ENCODE assay signal across 8 cellular contexts in genomic region chr1:43227138-43227836, GRCh38. TPM values are rescaled to one million over a fixed set of nuclear protein-coding genes. Genes with fewer than 3 reads are reported as not detected.
DNase-seq lines count a peak whose midpoint lies in the region; ATAC-seq, FAIRE-seq and TF ChIP-seq lines count a peak whose summit lies in the region.

No MANE protein-coding gene starts in this region.

- H3K36me3 ChIP-seq in HAP-1 (replicated peaks) (no peaks in the 10 kb centered on the region), colonic mucosa (no peaks in the 10 kb centered on the region), HepG2 (replicated peaks in 1 of 2; ENCODE audit: control insufficient read depth in 1 of 2, insufficient read depth in 2 of 2, low read length in 2 of 2) (no peaks in the 10 kb centered on the region)

- no peak overlapping the region for H3K4me3 ChIP-seq in HAP-1
- H3K4me3 ChIP-seq in colonic mucosa = no peak overlapping the region
- H3K4me3 ChIP-seq in HepG2 (replicated peaks in 1 of 3; ENCODE audit: insufficient read depth in 1 of 3, low read depth in 2 of 3, low read length in 3 of 3) = no peak overlapping the region

- H3K9me3 ChIP-seq in HAP-1 = no peaks in the 10 kb centered on the region
- no peaks in the 10 kb centered on the region for H3K9me3 ChIP-seq in colonic mucosa
- no peaks in the 10 kb centered on the region for H3K9me3 ChIP-seq in HepG2 (ENCODE audit: low read length)

- no peak overlapping the region for H2AFZ ChIP-seq in HepG2 (ENCODE audit: low read length)

- CTCF ChIA-PET in HepG2 (lab: Yijun Ruan, JAX; ENCODE audit: low intra/inter-chr PET ratio, low total read pairs) = interaction anchor here (0.8 to 4.2 kb wide), 5 partner anchors 10 to 187 kb away, joined by 3 to 35 read pairs (median 4); no protein-coding TSS in a partner anchor

- WGBS in HepG2 (ENCODE audit: low lambda C conversion rate) = 14% methylated on average over 9 of the region's 12 CpGs

- TF ChIP-seq CTCF in colonic mucosa (IDR thresholded peaks at IDR 0.05) = peak; percentile 95
- peak; percentile 96 for TF ChIP-seq CTCF in HepG2 (CRISPR knock-in tag; IDR thresholded peaks at IDR 0.05)

- ATAC-seq in HepG2 = peak; percentile 94
- no peak for ATAC-seq in GM21529 (IDR thresholded peaks at IDR 0.05; ENCODE audit: unreplicated experiment)

- TF ChIP-seq EP300 in HepG2 (IDR thresholded peaks at IDR 0.05; ENCODE audit: low read depth in 2 of 2, low read length in 2 of 2) = no peak
- TF ChIP-seq EP300 in HepG2 (CRISPR knock-in tag; IDR thresholded peaks at IDR 0.05; ENCODE audit: borderline replicate concordance) = no peak

- H3K27me3 ChIP-seq in HAP-1 (ENCODE audit: low read depth) (peaks cover 2% of the 10 kb centered on the region), colonic mucosa (no peaks in the 10 kb centered on the region), HepG2 (ENCODE audit: control insufficient read depth in 1 of 2, insufficient read depth in 2 of 2, low read length in 2 of 2) (peaks cover 4 to 69% of the 10 kb centered on the region in 2 experiments; a peak in 4 of 5 replicates)

- DNase-seq in CD1c-positive myeloid dendritic cell (ENCODE audit: extremely low spot score) (peak; percentile 80), HAP-1 (ENCODE audit: low spot score in 2 of 2) (peak; percentile 56 to 91), NCI-H460 (ENCODE audit: extremely low read depth, low read depth) (peak; percentile 64), colonic mucosa (peak; percentile 89), HepG2 (ENCODE audit: low spot score) (peak; percentile 64)
- DNase-seq in activated CD4-positive, alpha-beta T cell treated with anti-CD3 and anti-CD28 coated beads for 4 hours = peak; percentile 80 to 88
- peak; percentile 74 to 83 (median 81) for DNase-seq in stimulated activated CD4-positive, alpha-beta T cell treated with anti-CD3 and anti-CD28 coated beads, TNF-alpha, amount 100 ng/mL, for 24 hours (ENCODE audit: low read depth in 3 of 3)

- no peaks in the 10 kb centered on the region for H3K4me1 ChIP-seq in HAP-1
- no peaks in the 10 kb centered on the region for H3K4me1 ChIP-seq in colonic mucosa
- H3K4me1 ChIP-seq in HepG2 (ENCODE audit: insufficient read depth, low read length) = no peaks in the 10 kb centered on the region

- H3K4me2 ChIP-seq in HepG2 (ENCODE audit: low read depth, low read length) = 0 out of 2 replicates have a peak overlapping the region, but pooled peaks have one; percentile 16

- FAIRE-seq in HepG2 (lab: Jason Lieb, UNC) = peak; percentile 93

- no peak for TF ChIP-seq POLR2A in HepG2 (IDR thresholded peaks at IDR 0.05; ENCODE audit: insufficient read depth in 1 of 2, low read depth in 2 of 2, low read length in 2 of 2)

- POLR2A ChIA-PET in HepG2 (lab: Yijun Ruan, JAX) = interaction anchor here (1.0 to 1.2 kb wide), 2 partner anchors 155 to 187 kb away, joined by 4 to 6 read pairs; no protein-coding TSS in a partner anchor

- H3K27ac ChIP-seq in colonic mucosa (no peak overlapping the region), HepG2 (ENCODE audit: extremely low read length, insufficient read depth, low read length) (no peak overlapping the region)

- intact Hi-C loops in colonic mucosa (cut with DNase I) = loop anchor here (5.0 kb wide), 1 partner anchor 190 kb away; no protein-coding TSS in a partner anchor
- intact Hi-C loops in HepG2 (cut with micrococcal nuclease; ENCODE audit: unreplicated experiment) = loop anchor here (1.0 kb wide), 1 partner anchor 187 kb away; no protein-coding TSS in a partner anchor

- peak; percentile 85 for TF ChIP-seq RAD21 in HepG2 (CRISPR knock-in tag; IDR thresholded peaks at IDR 0.05)

- H4K20me1 ChIP-seq in HepG2 (ENCODE audit: insufficient read depth, low read length) = no peaks in the 10 kb centered on the region

- in situ Hi-C loops in HAP-1 (cut with MboI; ENCODE audit: low sequenced_read_pairs) = loop anchor here (5.0 to 25.0 kb wide), 2 partner anchors 185 to 835 kb away; no protein-coding TSS in a partner anchor
- in situ Hi-C loops in HepG2 (cut with HindIII; ENCODE audit: extremely low pct_ligation_motif_present, low pct_unique_long_range_greater_than_20kb) = loop anchor here (5.0 kb wide), 1 partner anchor 185 kb away; no protein-coding TSS in a partner anchor

- no peaks in the 10 kb centered on the region for H3K79me2 ChIP-seq in HepG2 (ENCODE audit: insufficient read depth, low read length)

- BruUV-seq in HepG2 (replicated peaks; lab: Mats Ljungman, UMichigan) = no TSS peak

- H3K9ac ChIP-seq in colonic mucosa (ENCODE audit: low read depth in 2 of 2, low read length in 2 of 2) = no peak overlapping the region
- no peak overlapping the region for H3K9ac ChIP-seq in HepG2 (ENCODE audit: insufficient read depth, low read depth, low read length)

RNA-seq across cellular contexts. Expression of gene TMEM125, which starts 42.5 kb away (rescaled TPM):
- not detected in 2 replicates for total RNA-seq in NCI-H460 (2014; rRNA removed; shearing (Covaris generic))
- not detected in 2 replicates for polyA plus RNA-seq in NCI-H460 (2014; cell fraction: nucleus; rRNA removed)
- total RNA-seq in colonic mucosa = 10 to 100 TPM; 59.8 to 80.0 TPM
- total RNA-seq in HepG2 (2016; rRNA removed; fragmentation: Illumina TruSeq; extraction: Trizol) = not detected in 2 replicates
- not detected in 2 replicates for total RNA-seq in HepG2 (2016; cell fraction: cytosol; rRNA removed; fragmentation: Illumina TruSeq; extraction: Trizol; ENCODE audit: low read depth)
- not detected in 2 replicates for total RNA-seq in HepG2 (2016; cell fraction: insoluble cytoplasmic fraction; rRNA removed; fragmentation: Illumina TruSeq; extraction: Trizol)
- not detected in 2 replicates for total RNA-seq in HepG2 (2016; cell fraction: membrane; rRNA removed; fragmentation: Illumina TruSeq; extraction: Trizol)
- not detected in 2 replicates for total RNA-seq in HepG2 (2016; cell fraction: nucleus; rRNA removed; fragmentation: Illumina TruSeq; extraction: Trizol)
- 0.03 TPM in 1 of 2 replicates, not detected in the other for polyA plus RNA-seq in HepG2 (2011; rRNA removed)
- 0.08 TPM in 2 replicates for polyA plus RNA-seq in HepG2 (2011; cell fraction: cytosol; rRNA removed)
- 0.09 TPM in 1 of 2 replicates, not detected in the other for polyA plus RNA-seq in HepG2 (2011; cell fraction: nucleus; rRNA removed)
- 0.07 TPM in 1 of 2 replicates, not detected in the other for polyA plus RNA-seq in HepG2 (2012)
- not detected in 2 replicates for polyA plus RNA-seq in HepG2 (2016; cell fraction: cytosol; fragmentation: Illumina TruSeq; extraction: Trizol; ENCODE audit: low read depth)
- polyA plus RNA-seq in HepG2 (2016; cell fraction: insoluble cytoplasmic fraction; fragmentation: Illumina TruSeq; extraction: Trizol; ENCODE audit: low read depth) = not detected in 2 replicates
- polyA plus RNA-seq in HepG2 (2016; cell fraction: membrane; fragmentation: Illumina TruSeq; extraction: Trizol; ENCODE audit: low read depth) = not detected in 2 replicates
- not detected in 2 replicates for polyA plus RNA-seq in HepG2 (2016; cell fraction: nucleus; fragmentation: Illumina TruSeq; extraction: Trizol; ENCODE audit: insufficient read depth, low read depth)
- 0.22 TPM in 1 of 2 replicates, not detected in the other for polyA minus RNA-seq in HepG2 (2011; rRNA and poly(A)+ RNA removed; ENCODE audit: low replicate concordance)
- not detected in 2 replicates for polyA minus RNA-seq in HepG2 (2011; cell fraction: cytosol; rRNA and poly(A)+ RNA removed)
- not detected in 2 replicates for polyA minus RNA-seq in HepG2 (2011; cell fraction: nucleus; rRNA and poly(A)+ RNA removed)

RNA-seq across cellular contexts. Expression of gene CFAP57, which starts 55.2 kb away (rescaled TPM):
- total RNA-seq in NCI-H460 (2014; rRNA removed; shearing (Covaris generic)) = 0.46 and 0.69 TPM in 2 replicates
- polyA plus RNA-seq in NCI-H460 (2014; cell fraction: nucleus; rRNA removed) = 0.15 TPM in 1 of 2 replicates, not detected in the other
- total RNA-seq in colonic mucosa = under 1 TPM in 1 of 2 donors, not detected in 1; 0.66 TPM
- total RNA-seq in HepG2 (2016; rRNA removed; fragmentation: Illumina TruSeq; extraction: Trizol) = 0.14 TPM in 1 of 2 replicates, not detected in the other
- total RNA-seq in HepG2 (2016; cell fraction: cytosol; rRNA removed; fragmentation: Illumina TruSeq; extraction: Trizol; ENCODE audit: low read depth) = not detected in 2 replicates
- 0.06 and 0.15 TPM in 2 replicates for total RNA-seq in HepG2 (2016; cell fraction: insoluble cytoplasmic fraction; rRNA removed; fragmentation: Illumina TruSeq; extraction: Trizol)
- 0.09 TPM in 1 of 2 replicates, not detected in the other for total RNA-seq in HepG2 (2016; cell fraction: membrane; rRNA removed; fragmentation: Illumina TruSeq; extraction: Trizol)
- total RNA-seq in HepG2 (2016; cell fraction: nucleus; rRNA removed; fragmentation: Illumina TruSeq; extraction: Trizol) = not detected in 2 replicates
- 0.01 and 0.07 TPM in 2 replicates for polyA plus RNA-seq in HepG2 (2011; rRNA removed)
- polyA plus RNA-seq in HepG2 (2011; cell fraction: cytosol; rRNA removed) = 0.01 and 0.03 TPM in 2 replicates
- polyA plus RNA-seq in HepG2 (2011; cell fraction: nucleus; rRNA removed) = 0.03 TPM in 1 of 2 replicates, not detected in the other
- 0.08 and 0.11 TPM in 2 replicates for polyA plus RNA-seq in HepG2 (2012)
- not detected in 2 replicates for polyA plus RNA-seq in HepG2 (2016; cell fraction: cytosol; fragmentation: Illumina TruSeq; extraction: Trizol; ENCODE audit: low read depth)
- not detected in 2 replicates for polyA plus RNA-seq in HepG2 (2016; cell fraction: insoluble cytoplasmic fraction; fragmentation: Illumina TruSeq; extraction: Trizol; ENCODE audit: low read depth)
- polyA plus RNA-seq in HepG2 (2016; cell fraction: membrane; fragmentation: Illumina TruSeq; extraction: Trizol; ENCODE audit: low read depth) = not detected in 2 replicates
- not detected in 2 replicates for polyA plus RNA-seq in HepG2 (2016; cell fraction: nucleus; fragmentation: Illumina TruSeq; extraction: Trizol; ENCODE audit: insufficient read depth, low read depth)
- 0.94 TPM in 1 of 2 replicates, not detected in the other for polyA minus RNA-seq in HepG2 (2011; rRNA and poly(A)+ RNA removed; ENCODE audit: low replicate concordance)
- polyA minus RNA-seq in HepG2 (2011; cell fraction: cytosol; rRNA and poly(A)+ RNA removed) = not detected in 2 replicates
- polyA minus RNA-seq in HepG2 (2011; cell fraction: nucleus; rRNA and poly(A)+ RNA removed) = 0.13 TPM in 1 of 2 replicates, not detected in the other

RNA-seq across cellular contexts. Expression of gene EBNA1BP2, which starts 55.2 kb away (rescaled TPM):
- 152 and 154 TPM in 2 replicates for total RNA-seq in NCI-H460 (2014; rRNA removed; shearing (Covaris generic))
- polyA plus RNA-seq in NCI-H460 (2014; cell fraction: nucleus; rRNA removed) = 225 and 257 TPM in 2 replicates
- total RNA-seq in colonic mucosa (10 to 100 TPM; 28.4 to 85.4 TPM), HepG2 (2016; rRNA removed; fragmentation: Illumina TruSeq; extraction: Trizol) (102 and 134 TPM in 2 replicates)
- total RNA-seq in HepG2 (2016; cell fraction: cytosol; rRNA removed; fragmentation: Illumina TruSeq; extraction: Trizol; ENCODE audit: low read depth) = 16.7 and 17.1 TPM in 2 replicates
- total RNA-seq in HepG2 (2016; cell fraction: insoluble cytoplasmic fraction; rRNA removed; fragmentation: Illumina TruSeq; extraction: Trizol) = 105 and 136 TPM in 2 replicates
- total RNA-seq in HepG2 (2016; cell fraction: membrane; rRNA removed; fragmentation: Illumina TruSeq; extraction: Trizol) = 31.7 and 33.4 TPM in 2 replicates
- total RNA-seq in HepG2 (2016; cell fraction: nucleus; rRNA removed; fragmentation: Illumina TruSeq; extraction: Trizol) = 41.1 and 51.6 TPM in 2 replicates
- 24.7 and 27.1 TPM in 2 replicates for polyA plus RNA-seq in HepG2 (2011; rRNA removed)
- 24.4 and 26.5 TPM in 2 replicates for polyA plus RNA-seq in HepG2 (2011; cell fraction: cytosol; rRNA removed)
- polyA plus RNA-seq in HepG2 (2011; cell fraction: nucleus; rRNA removed) = 21.8 and 28.1 TPM in 2 replicates
- 40.9 and 45.7 TPM in 2 replicates for polyA plus RNA-seq in HepG2 (2012)
- polyA plus RNA-seq in HepG2 (2016; cell fraction: cytosol; fragmentation: Illumina TruSeq; extraction: Trizol; ENCODE audit: low read depth) = 18.1 TPM in 2 replicates
- polyA plus RNA-seq in HepG2 (2016; cell fraction: insoluble cytoplasmic fraction; fragmentation: Illumina TruSeq; extraction: Trizol; ENCODE audit: low read depth) = 152 and 154 TPM in 2 replicates
- polyA plus RNA-seq in HepG2 (2016; cell fraction: membrane; fragmentation: Illumina TruSeq; extraction: Trizol; ENCODE audit: low read depth) = 27.7 and 29.2 TPM in 2 replicates
- 78.7 and 80.9 TPM in 2 replicates for polyA plus RNA-seq in HepG2 (2016; cell fraction: nucleus; fragmentation: Illumina TruSeq; extraction: Trizol; ENCODE audit: insufficient read depth, low read depth)
- 14.2 and 38.3 TPM in 2 replicates for polyA minus RNA-seq in HepG2 (2011; rRNA and poly(A)+ RNA removed; ENCODE audit: low replicate concordance)
- 8.6 and 11.5 TPM in 2 replicates for polyA minus RNA-seq in HepG2 (2011; cell fraction: cytosol; rRNA and poly(A)+ RNA removed)
- polyA minus RNA-seq in HepG2 (2011; cell fraction: nucleus; rRNA and poly(A)+ RNA removed) = 33.0 and 36.7 TPM in 2 replicates

RNA-seq across cellular contexts. Expression of gene C1orf210, which starts 58.1 kb away (rescaled TPM):
- total RNA-seq in NCI-H460 (2014; rRNA removed; shearing (Covaris generic)) = 0.12 TPM in 1 of 2 replicates, not detected in the other
- polyA plus RNA-seq in NCI-H460 (2014; cell fraction: nucleus; rRNA removed) = not detected in 2 replicates
- total RNA-seq in colonic mucosa (10 to 100 TPM; 67.4 to 94.3 TPM), HepG2 (2016; rRNA removed; fragmentation: Illumina TruSeq; extraction: Trizol) (0.49 and 0.52 TPM in 2 replicates)
- total RNA-seq in HepG2 (2016; cell fraction: cytosol; rRNA removed; fragmentation: Illumina TruSeq; extraction: Trizol; ENCODE audit: low read depth) = 0.44 TPM in 1 of 2 replicates, not detected in the other
- 0.52 and 0.54 TPM in 2 replicates for total RNA-seq in HepG2 (2016; cell fraction: insoluble cytoplasmic fraction; rRNA removed; fragmentation: Illumina TruSeq; extraction: Trizol)
- 0.45 and 0.71 TPM in 2 replicates for total RNA-seq in HepG2 (2016; cell fraction: membrane; rRNA removed; fragmentation: Illumina TruSeq; extraction: Trizol)
- total RNA-seq in HepG2 (2016; cell fraction: nucleus; rRNA removed; fragmentation: Illumina TruSeq; extraction: Trizol) = 0.87 TPM in 1 of 2 replicates, not detected in the other
- 5.1 and 7.1 TPM in 2 replicates for polyA plus RNA-seq in HepG2 (2011; rRNA removed)
- polyA plus RNA-seq in HepG2 (2011; cell fraction: cytosol; rRNA removed) = 4.7 and 8.4 TPM in 2 replicates
- 0.98 and 2.3 TPM in 2 replicates for polyA plus RNA-seq in HepG2 (2011; cell fraction: nucleus; rRNA removed)
- polyA plus RNA-seq in HepG2 (2012) = 4.4 and 6.7 TPM in 2 replicates
- polyA plus RNA-seq in HepG2 (2016; cell fraction: cytosol; fragmentation: Illumina TruSeq; extraction: Trizol; ENCODE audit: low read depth) = 0.37 and 0.51 TPM in 2 replicates
- 0.97 and 1.6 TPM in 2 replicates for polyA plus RNA-seq in HepG2 (2016; cell fraction: insoluble cytoplasmic fraction; fragmentation: Illumina TruSeq; extraction: Trizol; ENCODE audit: low read depth)
- polyA plus RNA-seq in HepG2 (2016; cell fraction: membrane; fragmentation: Illumina TruSeq; extraction: Trizol; ENCODE audit: low read depth) = 0.76 and 0.95 TPM in 2 replicates
- 0.73 and 0.75 TPM in 2 replicates for polyA plus RNA-seq in HepG2 (2016; cell fraction: nucleus; fragmentation: Illumina TruSeq; extraction: Trizol; ENCODE audit: insufficient read depth, low read depth)
- polyA minus RNA-seq in HepG2 (2011; rRNA and poly(A)+ RNA removed; ENCODE audit: low replicate concordance) = 2.2 TPM in 1 of 2 replicates, not detected in the other
- 0.97 and 1.5 TPM in 2 replicates for polyA minus RNA-seq in HepG2 (2011; cell fraction: cytosol; rRNA and poly(A)+ RNA removed)
- 1.4 TPM in 1 of 2 replicates, not detected in the other for polyA minus RNA-seq in HepG2 (2011; cell fraction: nucleus; rRNA and poly(A)+ RNA removed)

Comparison
In these comparisons a context has a peak if more than half of its experiments do, and no peak if none do; other contexts are left out.
1. RNA of gene TMEM125, which starts 42.5 kb away (total RNA-seq): 59.8 to 80.0 TPM in colonic mucosa; not detected in HepG2 and not detected in NCI-H460; every median in the first group is over 10 times any median in the second.
2. Peak in every context shown above with its lines, with median percentiles within 50 percentile points of each other: DNase-seq.